In genomic region chr17:43556292-43556691, GRCh38 we compare ENCODE assay signal across 10 cellular contexts. TPM values are rescaled to one million over a fixed set of nuclear protein-coding genes. Genes with fewer than 3 reads are reported as not detected.
DNase-seq lines count a peak whose midpoint lies in the region; ATAC-seq and TF ChIP-seq lines count a peak whose summit lies in the region.
"Had no signal": no experiment of that assay in that cellular context is flagged by ENCODE, and none has a peak within 500 bp of the region (broad histone marks: within the 10 kb centered on the region; RNA-seq: fewer than 3 reads in every experiment).

No MANE protein-coding gene starts in this region.

- CTCF ChIA-PET in activated CD4-positive, alpha-beta T cell treated with anti-CD3 and anti-CD28 coated beads, Interleukin-2, amount 10 ng/mL, durations not matched to agents 7 days and 5 days (lab: Charles Lee): interaction anchor here (0.8 to 1.5 kb wide), 2 partner anchors 17 to 227 kb away, joined by 3 read pairs; no protein-coding TSS in a partner anchor
- CTCF ChIA-PET in Panc1 (lab: Charles Lee): no interaction called here

- H3K27me3 Mint-ChIP-seq in activated CD4-positive, alpha-beta T cell treated with anti-CD3 and anti-CD28 coated beads, Interleukin-2, amount 10 ng/mL, durations not matched to agents 7 days and 5 days: peaks cover 21% of the 10 kb centered on the region
- peaks cover 14% of the 10 kb centered on the region for H3K27me3 Mint-ChIP-seq in activated T-helper 1 cell treated with anti-CD3 and anti-CD28 coated beads, Interleukin-12 subunit alpha, Interleukin-12 subunit beta, Interleukin-2, Interleukin-4 antibody, amounts not matched to agents 30 ng/mL and 10 ng/mL and 1 ng/mL, durations not matched to agents 14 hours and 24 hours and 36 hours (ENCODE audit: insufficient read depth)

- H3K36me3 ChIP-seq in Panc1 (ENCODE audit: control insufficient read depth, insufficient read depth, low read length) (no peaks in the 10 kb centered on the region), thyroid gland (no peaks in the 10 kb centered on the region)
- H3K36me3 ChIP-seq: cardiac muscle cell had no signal

- H3K27me3 ChIP-seq in Panc1 (ENCODE audit: control insufficient read depth, insufficient read depth, low read length) (no peaks in the 10 kb centered on the region), thyroid gland (no peaks in the 10 kb centered on the region)
- H3K27me3 ChIP-seq: cardiac muscle cell had no signal

- POLR2A ChIA-PET in activated CD4-positive, alpha-beta T cell treated with anti-CD3 and anti-CD28 coated beads, Interleukin-2, amount 10 ng/mL, durations not matched to agents 7 days and 5 days (lab: Charles Lee): no interaction called here
- POLR2A ChIA-PET in Panc1 (lab: Charles Lee): no interaction called here

- ATAC-seq in Panc1: peak; percentile 53; the same call in 1 of the 2 replicates
- ATAC-seq in HG03469 (IDR thresholded peaks at IDR 0.05; ENCODE audit: unreplicated experiment): no peak

- H3K9me3 ChIP-seq in Panc1 (ENCODE audit: control insufficient read depth, insufficient read depth, low read depth, low read length) (no peaks in the 10 kb centered on the region), thyroid gland (no peaks in the 10 kb centered on the region)

- in situ Hi-C loops in Panc1 (cut with HindIII; ENCODE audit: low pct_unique_long_range_greater_than_20kb, low sequenced_read_pairs): no loop called here

- TF ChIP-seq POLR2A in thyroid gland (IDR thresholded peaks at IDR 0.05): no peak

- no peak overlapping the region for H3K27ac ChIP-seq in Panc1 (ENCODE audit: low read length)
- H3K27ac ChIP-seq in thyroid gland: no peak overlapping the region
- H3K27ac ChIP-seq: cardiac muscle cell had no signal

- no peaks in the 10 kb centered on the region for H3K9me3 Mint-ChIP-seq in activated CD4-positive, alpha-beta T cell treated with anti-CD3 and anti-CD28 coated beads, Interleukin-2, amount 10 ng/mL, durations not matched to agents 7 days and 5 days
- no peaks in the 10 kb centered on the region for H3K9me3 Mint-ChIP-seq in activated T-helper 1 cell treated with anti-CD3 and anti-CD28 coated beads, Interleukin-12 subunit alpha, Interleukin-12 subunit beta, Interleukin-2, Interleukin-4 antibody, amounts not matched to agents 30 ng/mL and 10 ng/mL and 1 ng/mL, durations not matched to agents 14 hours and 24 hours and 36 hours

- H3K4me3 ChIP-seq in Panc1 (ENCODE audit: low read depth in 2 of 2, low read length in 2 of 2) (no peak overlapping the region), fibroblast of villous mesenchyme (ENCODE audit: low read depth, low read length) (no peak overlapping the region), thyroid gland (replicated peaks in 1 of 3) (no peak overlapping the region)
- H3K4me3 ChIP-seq: cardiac muscle cell had no signal

- BruUV-seq in Panc1 (replicated peaks; lab: Mats Ljungman, UMichigan): no TSS peak

- peaks cover 6% of the 10 kb centered on the region for H3K4me1 Mint-ChIP-seq in activated CD4-positive, alpha-beta T cell treated with anti-CD3 and anti-CD28 coated beads, Interleukin-2, amount 10 ng/mL, durations not matched to agents 7 days and 5 days
- peaks cover 6% of the 10 kb centered on the region for H3K4me1 Mint-ChIP-seq in activated T-helper 1 cell treated with anti-CD3 and anti-CD28 coated beads, Interleukin-12 subunit alpha, Interleukin-12 subunit beta, Interleukin-2, Interleukin-4 antibody, amounts not matched to agents 30 ng/mL and 10 ng/mL and 1 ng/mL, durations not matched to agents 14 hours and 24 hours and 36 hours (ENCODE audit: low read depth)

- 36 to 42% methylated on average over 5 of the region's 5 CpGs for WGBS in thyroid gland, 2 donors

- H3K4me1 ChIP-seq in Panc1 (ENCODE audit: control insufficient read depth, insufficient read depth, low read length) (no peaks in the 10 kb centered on the region), thyroid gland (peaks cover 0 to 8% of the 10 kb centered on the region in 2 donors)

- H3K27ac Mint-ChIP-seq in activated CD4-positive, alpha-beta T cell treated with anti-CD3 and anti-CD28 coated beads, Interleukin-2, amount 10 ng/mL, durations not matched to agents 7 days and 5 days: no peak overlapping the region
- no peak overlapping the region for H3K27ac Mint-ChIP-seq in activated T-helper 1 cell treated with anti-CD3 and anti-CD28 coated beads, Interleukin-12 subunit alpha, Interleukin-12 subunit beta, Interleukin-2, Interleukin-4 antibody, amounts not matched to agents 30 ng/mL and 10 ng/mL and 1 ng/mL, durations not matched to agents 14 hours and 24 hours and 36 hours

- no peak for TF ChIP-seq CTCF in Panc1 (IDR thresholded peaks at IDR 0.05)
- TF ChIP-seq CTCF in fibroblast of villous mesenchyme (IDR thresholded peaks at IDR 0.05; ENCODE audit: insufficient read depth, low read depth, low read length): no peak
- no peak for TF ChIP-seq CTCF in thyroid gland (IDR thresholded peaks at IDR 0.05)

- intact Hi-C loops in Panc1 (cut with micrococcal nuclease; ENCODE audit: unreplicated experiment): no loop called here
- intact Hi-C loops in thyroid gland (cut with DNase I): no loop called here
- intact Hi-C loops in activated T-helper 1 cell treated with anti-CD3 and anti-CD28 coated beads, Interleukin-12 subunit alpha, Interleukin-12 subunit beta, Interleukin-2, Interleukin-4 antibody, amounts not matched to agents 30 ng/mL and 10 ng/mL and 1 ng/mL, durations not matched to agents 14 hours and 24 hours and 36 hours (cut with micrococcal nuclease): loop anchor here (1.0 kb wide), 1 partner anchor 10 kb away; the partner anchor contains the start of gene ETV4

- H3K4me3 Mint-ChIP-seq in activated CD4-positive, alpha-beta T cell treated with anti-CD3 and anti-CD28 coated beads, Interleukin-2, amount 10 ng/mL, durations not matched to agents 7 days and 5 days: no peak overlapping the region
- H3K4me3 Mint-ChIP-seq in activated T-helper 1 cell treated with anti-CD3 and anti-CD28 coated beads, Interleukin-12 subunit alpha, Interleukin-12 subunit beta, Interleukin-2, Interleukin-4 antibody, amounts not matched to agents 30 ng/mL and 10 ng/mL and 1 ng/mL, durations not matched to agents 14 hours and 24 hours and 36 hours: no peak overlapping the region

- DNase-seq in activated CD4-positive, alpha-beta T cell treated with anti-CD3 and anti-CD28 coated beads for 48 hours: peak; percentile 24
- no peak for DNase-seq in activated CD4-positive, alpha-beta T cell treated with anti-CD3 and anti-CD28 coated beads, Interleukin-2, amount 10 ng/mL, durations not matched to agents 7 days and 5 days
- DNase-seq in Panc1 (ENCODE audit: low read depth, low spot score): no peak
- DNase-seq in fibroblast of villous mesenchyme (ENCODE audit: low read depth): peak; percentile 90
- peak; percentile 33 to 52 for DNase-seq in thyroid gland
- DNase-seq in activated T-helper 1 cell treated with anti-CD3 and anti-CD28 coated beads, Interleukin-12 subunit alpha, Interleukin-12 subunit beta, Interleukin-2, Interleukin-4 antibody, amounts not matched to agents 30 ng/mL and 10 ng/mL and 1 ng/mL, durations not matched to agents 14 hours and 24 hours and 36 hours (ENCODE audit: low spot score): no peak
- DNase-seq in COLO829 (ENCODE audit: low spot score): no peak
- DNase-seq: stimulated activated CD8-positive, alpha-beta memory T cell treated with anti-CD3 and anti-CD28 coated beads, Interleukin-4, amount 100 ng/mL, for 48 hours had no signal

- no peaks in the 10 kb centered on the region for H3K36me3 Mint-ChIP-seq in activated CD4-positive, alpha-beta T cell treated with anti-CD3 and anti-CD28 coated beads, Interleukin-2, amount 10 ng/mL, durations not matched to agents 7 days and 5 days (ENCODE audit: low read depth)
- peaks cover 2% of the 10 kb centered on the region for H3K36me3 Mint-ChIP-seq in activated T-helper 1 cell treated with anti-CD3 and anti-CD28 coated beads, Interleukin-12 subunit alpha, Interleukin-12 subunit beta, Interleukin-2, Interleukin-4 antibody, amounts not matched to agents 30 ng/mL and 10 ng/mL and 1 ng/mL, durations not matched to agents 14 hours and 24 hours and 36 hours (ENCODE audit: low read depth)

RNA-seq across cellular contexts. Expression of gene ETV4, which starts 10.2 kb away (rescaled TPM):
- total RNA-seq in activated CD4-positive, alpha-beta T cell treated with anti-CD3 and anti-CD28 coated beads, Interleukin-2, amount 10 ng/mL, durations not matched to agents 7 days and 5 days: under 1 TPM in 1 of 2 experiments, not detected in 1; 0.12 TPM
- total RNA-seq in Panc1 (2021; ENCODE audit: unreplicated experiment): 8.3 TPM
- 15.5 TPM for polyA plus RNA-seq in Panc1 (2012; ENCODE audit: insufficient read length)
- 4.7 and 4.8 TPM in 2 replicates for total RNA-seq in fibroblast of villous mesenchyme
- 1 to 10 TPM; 1.1 to 9.0 (median 5.3) TPM for total RNA-seq in thyroid gland
- total RNA-seq in activated T-helper 1 cell treated with anti-CD3 and anti-CD28 coated beads, Interleukin-12 subunit alpha, Interleukin-12 subunit beta, Interleukin-2, Interleukin-4 antibody, amounts not matched to agents 30 ng/mL and 10 ng/mL and 1 ng/mL, durations not matched to agents 14 hours and 24 hours and 36 hours: 6.9 and 8.1 TPM in 2 replicates

Comparison
In these comparisons a context has a peak if more than half of its experiments do, and no peak if none do; other contexts are left out.
1. DNase-seq: peak in activated CD4-positive, alpha-beta T cell treated with anti-CD3 and anti-CD28 coated beads for 48 hours (single experiment), fibroblast of villous mesenchyme (single experiment) and thyroid gland (2 of 2); none in activated CD4-positive, alpha-beta T cell treated with anti-CD3 and anti-CD28 coated beads, Interleukin-2, amount 10 ng/mL, durations not matched to agents 7 days and 5 days (single experiment), Panc1 (single experiment), activated T-helper 1 cell treated with anti-CD3 and anti-CD28 coated beads, Interleukin-12 subunit alpha, Interleukin-12 subunit beta, Interleukin-2, Interleukin-4 antibody, amounts not matched to agents 30 ng/mL and 10 ng/mL and 1 ng/mL, durations not matched to agents 14 hours and 24 hours and 36 hours (single experiment) and COLO829 (single experiment).